In the genomic region with DNA sequence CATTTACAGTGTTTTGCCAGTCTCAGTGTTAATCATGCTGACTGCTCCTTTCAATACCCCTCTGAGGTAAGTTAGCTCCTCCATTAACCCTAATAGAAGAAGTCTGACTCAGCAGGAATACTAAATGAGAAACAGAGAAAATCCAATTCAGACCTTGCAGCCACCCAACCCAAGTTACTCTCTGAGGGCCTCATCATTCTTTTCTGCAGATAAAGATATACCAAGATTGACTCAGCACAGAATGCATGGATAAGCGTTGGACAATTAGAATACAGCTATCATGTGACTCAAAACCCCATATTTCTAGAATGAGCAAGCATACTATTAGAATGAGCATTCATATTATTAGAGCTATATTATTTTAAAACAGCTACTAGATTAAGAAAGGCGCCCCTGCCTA, we compare ENCODE assay signal across 18 cellular contexts.
DNase-seq lines count a peak whose midpoint lies in the region; ATAC-seq, FAIRE-seq and TF ChIP-seq lines count a peak whose summit lies in the region.
"Had no signal": no experiment of that assay in that cellular context is flagged by ENCODE, and none has a peak within 500 bp of the region (broad histone marks: within the 10 kb centered on the region; RNA-seq: fewer than 3 reads in every experiment).

No MANE protein-coding gene starts in this region.

- peaks cover 7% of the 10 kb centered on the region for H3K9me3 ChIP-seq in mammary epithelial cell (replicated peaks; ENCODE audit: insufficient read depth, low read length)
- no peaks in the 10 kb centered on the region for H3K9me3 ChIP-seq in breast epithelium
- no peaks in the 10 kb centered on the region for H3K9me3 ChIP-seq in astrocyte (ENCODE audit: insufficient read depth, low read depth, low read length)
- peaks cover 0 to 10% (median 0%) of the 10 kb centered on the region in 4 donors for H3K9me3 ChIP-seq in stomach
- H3K9me3 ChIP-seq: body of pancreas, Caco-2, upper lobe of left lung had no signal

- TF ChIP-seq POLR2A in breast epithelium (IDR thresholded peaks at IDR 0.05), result no peak
- TF ChIP-seq POLR2A in stomach (IDR thresholded peaks at IDR 0.05), result no peak

- TF ChIP-seq EP300 in stomach (IDR thresholded peaks at IDR 0.05), result no peak

- peaks cover 48% of the 10 kb centered on the region for H3K4me1 Mint-ChIP-seq in astrocyte (ENCODE audit: low read depth, unreplicated experiment)
- H3K4me1 Mint-ChIP-seq: T-cell had no signal

- H3K27ac ChIP-seq in mammary epithelial cell (ENCODE audit: insufficient read depth, low read depth, low read length) (no peak overlapping the region), breast epithelium (no peak overlapping the region), astrocyte (ENCODE audit: low read depth, low read length) (peak overlapping the region; percentile 93), foreskin keratinocyte (no peak overlapping the region), stomach (no peak overlapping the region)
- H3K27ac ChIP-seq: body of pancreas, heart left ventricle, upper lobe of left lung had no signal

- H3K27me3 ChIP-seq in mammary epithelial cell (ENCODE audit: insufficient read depth, low read length), result no peaks in the 10 kb centered on the region
- no peaks in the 10 kb centered on the region for H3K27me3 ChIP-seq in breast epithelium
- H3K27me3 ChIP-seq in astrocyte (ENCODE audit: insufficient read depth, low read length), result no peaks in the 10 kb centered on the region
- H3K27me3 ChIP-seq in foreskin keratinocyte, result no peaks in the 10 kb centered on the region
- H3K27me3 ChIP-seq in stomach, result no peaks in the 10 kb centered on the region
- H3K27me3 ChIP-seq: body of pancreas, heart left ventricle, upper lobe of left lung had no signal

- H3K4me1 ChIP-seq in mammary epithelial cell (ENCODE audit: insufficient read depth, low read length) (no peaks in the 10 kb centered on the region), breast epithelium (no peaks in the 10 kb centered on the region), astrocyte (ENCODE audit: insufficient read depth, low read length) (peaks cover 23% of the 10 kb centered on the region), foreskin keratinocyte (no peaks in the 10 kb centered on the region), stomach (no peaks in the 10 kb centered on the region)
- H3K4me1 ChIP-seq: body of pancreas, Caco-2, upper lobe of left lung had no signal

- DNase-seq in mammary epithelial cell (peak; percentile 1), breast epithelium (ENCODE audit: low spot score in 2 of 2) (no peak), astrocyte (ENCODE audit: low read depth) (peak; percentile 83), foreskin keratinocyte (peak; percentile 53 to 88), stomach (no peak), hypothalamus (lab: John Stamatoyannopoulos, UW) (no peak), NCI-H446 treated with DMSO at 0.1 percent for 48 hours (lab: John Stamatoyannopoulos, UW) (no peak)
- no peak for DNase-seq in stimulated activated naive CD4-positive, alpha-beta T cell treated with Interleukin-2 at 50 U/mL for 16 hours (lab: John Stamatoyannopoulos, UW)
- DNase-seq: 8988T; activated gamma-delta T cell treated with Interleukin-2 at 50 U/mL for 16 hours; body of pancreas; Caco-2; heart left ventricle; NCI-H1694; stimulated activated CD8-positive, alpha-beta memory T cell treated with anti-CD3 and anti-CD28 coated beads, Interleukin-4, amount 100 ng/mL, for 48 hours; T-cell; upper lobe of left lung had no signal

- H3K36me3 ChIP-seq in mammary epithelial cell (ENCODE audit: insufficient read depth, low read length) (no peaks in the 10 kb centered on the region), breast epithelium (no peaks in the 10 kb centered on the region), astrocyte (ENCODE audit: insufficient read depth, low read length) (no peaks in the 10 kb centered on the region), stomach (no peaks in the 10 kb centered on the region)
- H3K36me3 ChIP-seq: heart left ventricle, upper lobe of left lung had no signal

- CTCF ChIA-PET in mammary epithelial cell (lab: Charles Lee; ENCODE audit: low non-redundant PET), result no interaction called here

- no peak overlapping the region for H2AFZ ChIP-seq in mammary epithelial cell (ENCODE audit: low read depth, low read length)
- peak overlapping the region; percentile 22 for H2AFZ ChIP-seq in astrocyte (ENCODE audit: low read depth, low read length)

- no peaks in the 10 kb centered on the region for H3K36me3 Mint-ChIP-seq in astrocyte (ENCODE audit: low read depth, unreplicated experiment)
- H3K36me3 Mint-ChIP-seq: T-cell, WTC11 had no signal

- no peak overlapping the region for H3K4me3 Mint-ChIP-seq in astrocyte (ENCODE audit: unreplicated experiment)
- H3K4me3 Mint-ChIP-seq: T-cell, WTC11 had no signal

- H3K9ac ChIP-seq in mammary epithelial cell (ENCODE audit: insufficient read depth, low read length) (no peak overlapping the region), astrocyte (ENCODE audit: low read length) (peak overlapping the region; percentile 70)

- H3K4me2 ChIP-seq in mammary epithelial cell (ENCODE audit: insufficient read depth, low read depth, low read length) (no peak overlapping the region), astrocyte (ENCODE audit: low read length) (peak overlapping the region; percentile 77)

- intact Hi-C loops in mammary epithelial cell (cut with micrococcal nuclease), result no loop called here
- intact Hi-C loops in breast epithelium (cut with DNase I; ENCODE audit: low total_unique reads), result no loop called here
- intact Hi-C loops in stomach (cut with DNase I; ENCODE audit: low total_unique reads), result no loop called here

- H3K27ac Mint-ChIP-seq in astrocyte (ENCODE audit: unreplicated experiment), result peak overlapping the region; percentile 96
- H3K27ac Mint-ChIP-seq: T-cell, WTC11 had no signal

- H4K20me1 ChIP-seq in mammary epithelial cell (ENCODE audit: insufficient read depth, low read length) (no peaks in the 10 kb centered on the region), astrocyte (ENCODE audit: insufficient read depth, low read length) (no peaks in the 10 kb centered on the region)

- WGBS in mammary epithelial cell (ENCODE audit: low coverage, missing lambda C conversion rate), result 53% methylated on average over 2 of the region's 2 CpGs
- WGBS in stomach, 5 donors, result 78 to 96% (median 86%) methylated on average over 2 of the region's 2 CpGs

- in situ Hi-C loops in mammary epithelial cell (cut with MboI; ENCODE audit: low sequenced_read_pairs in 2 of 2), result no loop called here

- BruUV-seq in mammary epithelial cell (replicated peaks; lab: Mats Ljungman, UMichigan), result no TSS peak

- no peak for TF ChIP-seq CTCF in mammary epithelial cell (conservative IDR thresholded peaks at IDR 0.05 in 1 of 2, IDR thresholded peaks at IDR 0.05 in 1 of 2; ENCODE audit: extremely low read depth in 1 of 2, insufficient read depth in 1 of 2, low read depth in 1 of 2, low read length in 2 of 2)
- no peak for TF ChIP-seq CTCF in breast epithelium (IDR thresholded peaks at IDR 0.05)
- no peak for TF ChIP-seq CTCF in astrocyte (IDR thresholded peaks at IDR 0.05; ENCODE audit: insufficient read depth, low read depth, low read length)
- TF ChIP-seq CTCF in foreskin keratinocyte (conservative IDR thresholded peaks at IDR 0.05), result no peak
- TF ChIP-seq CTCF in stomach (IDR thresholded peaks at IDR 0.05), result no peak

- no peak for FAIRE-seq in astrocyte (lab: Jason Lieb, UNC)

- no peak overlapping the region for H3K4me3 ChIP-seq in mammary epithelial cell (replicated peaks in 1 of 3; ENCODE audit: insufficient read depth in 1 of 3, low read depth in 2 of 3, low read length in 3 of 3)
- no peak overlapping the region for H3K4me3 ChIP-seq in breast epithelium
- H3K4me3 ChIP-seq in astrocyte (ENCODE audit: insufficient read depth, low read depth, low read length), result peak overlapping the region; percentile 27
- H3K4me3 ChIP-seq in stomach, result no peak overlapping the region
- H3K4me3 ChIP-seq: body of pancreas, heart left ventricle, upper lobe of left lung had no signal

- peak; percentile 90 for ATAC-seq in foreskin keratinocyte
- ATAC-seq: body of pancreas, heart left ventricle, T-cell, WTC11 had no signal

- no peaks in the 10 kb centered on the region for H3K9me3 Mint-ChIP-seq in astrocyte (ENCODE audit: unreplicated experiment)
- H3K9me3 Mint-ChIP-seq: WTC11 had no signal

- H3K79me2 ChIP-seq in mammary epithelial cell (ENCODE audit: insufficient read depth, low read length), result no peaks in the 10 kb centered on the region
- H3K79me2 ChIP-seq in astrocyte (ENCODE audit: insufficient read depth, low read length), result no peaks in the 10 kb centered on the region

- dilution Hi-C loops in mammary epithelial cell (cut with HindIII; ENCODE audit: low sequenced_read_pairs), result no loop called here

- H3K27me3 Mint-ChIP-seq in astrocyte (ENCODE audit: low read depth, unreplicated experiment), result no peaks in the 10 kb centered on the region
- H3K27me3 Mint-ChIP-seq: T-cell had no signal

Comparison
In these comparisons a context has a peak if more than half of its experiments do, and no peak if none do; other contexts are left out.
1. DNase-seq: peak in mammary epithelial cell (single experiment), astrocyte (single experiment) and foreskin keratinocyte (2 of 2); none in breast epithelium (0 of 2), stimulated activated naive CD4-positive, alpha-beta T cell treated with Interleukin-2 at 50 U/mL for 16 hours (single experiment), stomach (single experiment), hypothalamus (0 of 51) and NCI-H446 treated with DMSO at 0.1 percent for 48 hours (single experiment).